Comparison of ENCODE assay signal across 8 cellular contexts in the genomic region with DNA sequence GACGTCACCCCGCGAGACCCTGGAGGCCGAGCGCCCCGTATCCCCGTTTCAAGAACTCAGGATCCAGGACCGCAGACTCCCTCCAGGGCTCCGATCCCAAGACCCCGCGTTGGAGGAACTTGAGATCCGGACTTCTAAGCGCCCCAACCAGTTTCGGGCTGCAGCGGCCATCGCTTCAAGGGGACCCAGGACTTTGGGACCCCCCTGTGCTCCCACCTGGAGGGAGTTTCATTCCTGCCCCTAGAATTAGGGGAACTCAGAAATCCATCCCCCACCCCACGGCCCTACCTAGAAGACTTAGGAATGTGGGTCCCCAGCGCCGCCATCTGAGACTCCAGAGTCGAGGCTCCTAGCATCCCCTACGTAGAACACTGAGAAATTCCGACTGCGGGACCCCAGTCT. TPM values are rescaled to one million over a fixed set of nuclear protein-coding genes. Genes with fewer than 3 reads are reported as not detected.
DNase-seq lines count a peak whose midpoint lies in the region; ATAC-seq and TF ChIP-seq lines count a peak whose summit lies in the region.

No MANE protein-coding gene starts in this region.

- peak overlapping the region; percentile 93 for H3K27ac Mint-ChIP-seq in GM23338
- peak overlapping the region; percentile 94 for H3K27ac Mint-ChIP-seq in T-helper 2 cell treated with Interferon-gamma antibody and Interleukin-4, amounts not matched to agents 5 μg/mL and 100 μg/mL, for 36 hours

- peaks cover 39% of the 10 kb centered on the region for H3K4me1 ChIP-seq in GM23338 (ENCODE audit: insufficient read depth)

- H3K9me2 ChIP-seq in GM23338 (ENCODE audit: insufficient read depth): no peaks in the 10 kb centered on the region

- peak overlapping the region; percentile 100 for H3K27ac ChIP-seq in GM23338 (ENCODE audit: low read depth)

- no peak overlapping the region for H2AFZ ChIP-seq in GM23338

- H3K36me3 Mint-ChIP-seq in GM23338 (ENCODE audit: low read depth): peaks cover 35% of the 10 kb centered on the region
- H3K36me3 Mint-ChIP-seq in T-helper 2 cell treated with Interferon-gamma antibody and Interleukin-4, amounts not matched to agents 5 μg/mL and 100 μg/mL, for 36 hours (ENCODE audit: low read depth): peaks cover 33% of the 10 kb centered on the region

- ATAC-seq in GM23338 (peak; percentile 26), GM21529 (IDR thresholded peaks at IDR 0.05; ENCODE audit: unreplicated experiment) (no peak)

- peak overlapping the region; percentile 100 for H3K4me3 ChIP-seq in GM23338
- H3K4me3 ChIP-seq in foreskin fibroblast (ENCODE audit: low read depth in 1 of 2, low read length in 2 of 2): peak overlapping the region; percentile 81 to 91
- H3K4me3 ChIP-seq in skeletal muscle cell (ENCODE audit: low read depth, low read length): peak overlapping the region; percentile 78

- no peaks in the 10 kb centered on the region for H3K27me3 ChIP-seq in GM23338 (ENCODE audit: insufficient read depth)

- peak; percentile 66 for DNase-seq in GM23338 (ENCODE audit: low spot score)
- DNase-seq in T-helper 2 cell treated with Interferon-gamma antibody and Interleukin-4, amounts not matched to agents 5 μg/mL and 100 μg/mL, for 36 hours (ENCODE audit: low spot score): no peak
- no peak for DNase-seq in foreskin fibroblast
- DNase-seq in skeletal muscle cell (ENCODE audit: low read depth): no peak
- no peak for DNase-seq in medulla oblongata (ENCODE audit: extremely low spot score)
- DNase-seq in midbrain (lab: John Stamatoyannopoulos, UW): no peak
- DNase-seq in cerebellar cortex (ENCODE audit: low spot score): no peak

- H3K4me2 ChIP-seq in GM23338: peak overlapping the region; percentile 100

- peaks cover 36% of the 10 kb centered on the region for H3K27me3 Mint-ChIP-seq in GM23338 (ENCODE audit: insufficient read depth, low read depth, poor library complexity)
- peaks cover 4% of the 10 kb centered on the region for H3K27me3 Mint-ChIP-seq in T-helper 2 cell treated with Interferon-gamma antibody and Interleukin-4, amounts not matched to agents 5 μg/mL and 100 μg/mL, for 36 hours (ENCODE audit: low read depth)

- TF ChIP-seq CTCF in GM23338 (conservative IDR thresholded peaks at IDR 0.05; ENCODE audit: low read depth in 2 of 2): no peak; a peak in 1 of 4 replicates
- no peak for TF ChIP-seq CTCF in foreskin fibroblast (IDR thresholded peaks at IDR 0.05; ENCODE audit: low read depth, low read length)

- no peaks in the 10 kb centered on the region for H3K36me3 ChIP-seq in GM23338 (ENCODE audit: insufficient read depth)

- peaks cover 18% of the 10 kb centered on the region; the same call in 1 of the 2 replicates for H4K20me1 ChIP-seq in GM23338 (replicated peaks; ENCODE audit: insufficient read depth)

- peaks cover 36% of the 10 kb centered on the region for H3F3A ChIP-seq in GM23338 (replicated peaks; ENCODE audit: low read depth)

- peaks cover 27% of the 10 kb centered on the region for H3K79me2 ChIP-seq in GM23338 (replicated peaks; ENCODE audit: insufficient read depth)

- peak overlapping the region; percentile 94 for H3K4me3 Mint-ChIP-seq in GM23338
- peak overlapping the region; percentile 85 for H3K4me3 Mint-ChIP-seq in T-helper 2 cell treated with Interferon-gamma antibody and Interleukin-4, amounts not matched to agents 5 μg/mL and 100 μg/mL, for 36 hours

- H3K4me1 Mint-ChIP-seq in GM23338: peaks cover 46% of the 10 kb centered on the region
- H3K4me1 Mint-ChIP-seq in T-helper 2 cell treated with Interferon-gamma antibody and Interleukin-4, amounts not matched to agents 5 μg/mL and 100 μg/mL, for 36 hours (ENCODE audit: low read depth): peaks cover 30% of the 10 kb centered on the region

- H3K9me3 Mint-ChIP-seq in GM23338: peaks cover 4% of the 10 kb centered on the region; the same call in 2 of the 3 replicates
- no peaks in the 10 kb centered on the region for H3K9me3 Mint-ChIP-seq in T-helper 2 cell treated with Interferon-gamma antibody and Interleukin-4, amounts not matched to agents 5 μg/mL and 100 μg/mL, for 36 hours

TF ChIP-seq in GM23338, 12 proteins besides CTCF, POLR2A, EP300 and RAD21 (continues in another document):
- TF ChIP-seq, protein P1, sequence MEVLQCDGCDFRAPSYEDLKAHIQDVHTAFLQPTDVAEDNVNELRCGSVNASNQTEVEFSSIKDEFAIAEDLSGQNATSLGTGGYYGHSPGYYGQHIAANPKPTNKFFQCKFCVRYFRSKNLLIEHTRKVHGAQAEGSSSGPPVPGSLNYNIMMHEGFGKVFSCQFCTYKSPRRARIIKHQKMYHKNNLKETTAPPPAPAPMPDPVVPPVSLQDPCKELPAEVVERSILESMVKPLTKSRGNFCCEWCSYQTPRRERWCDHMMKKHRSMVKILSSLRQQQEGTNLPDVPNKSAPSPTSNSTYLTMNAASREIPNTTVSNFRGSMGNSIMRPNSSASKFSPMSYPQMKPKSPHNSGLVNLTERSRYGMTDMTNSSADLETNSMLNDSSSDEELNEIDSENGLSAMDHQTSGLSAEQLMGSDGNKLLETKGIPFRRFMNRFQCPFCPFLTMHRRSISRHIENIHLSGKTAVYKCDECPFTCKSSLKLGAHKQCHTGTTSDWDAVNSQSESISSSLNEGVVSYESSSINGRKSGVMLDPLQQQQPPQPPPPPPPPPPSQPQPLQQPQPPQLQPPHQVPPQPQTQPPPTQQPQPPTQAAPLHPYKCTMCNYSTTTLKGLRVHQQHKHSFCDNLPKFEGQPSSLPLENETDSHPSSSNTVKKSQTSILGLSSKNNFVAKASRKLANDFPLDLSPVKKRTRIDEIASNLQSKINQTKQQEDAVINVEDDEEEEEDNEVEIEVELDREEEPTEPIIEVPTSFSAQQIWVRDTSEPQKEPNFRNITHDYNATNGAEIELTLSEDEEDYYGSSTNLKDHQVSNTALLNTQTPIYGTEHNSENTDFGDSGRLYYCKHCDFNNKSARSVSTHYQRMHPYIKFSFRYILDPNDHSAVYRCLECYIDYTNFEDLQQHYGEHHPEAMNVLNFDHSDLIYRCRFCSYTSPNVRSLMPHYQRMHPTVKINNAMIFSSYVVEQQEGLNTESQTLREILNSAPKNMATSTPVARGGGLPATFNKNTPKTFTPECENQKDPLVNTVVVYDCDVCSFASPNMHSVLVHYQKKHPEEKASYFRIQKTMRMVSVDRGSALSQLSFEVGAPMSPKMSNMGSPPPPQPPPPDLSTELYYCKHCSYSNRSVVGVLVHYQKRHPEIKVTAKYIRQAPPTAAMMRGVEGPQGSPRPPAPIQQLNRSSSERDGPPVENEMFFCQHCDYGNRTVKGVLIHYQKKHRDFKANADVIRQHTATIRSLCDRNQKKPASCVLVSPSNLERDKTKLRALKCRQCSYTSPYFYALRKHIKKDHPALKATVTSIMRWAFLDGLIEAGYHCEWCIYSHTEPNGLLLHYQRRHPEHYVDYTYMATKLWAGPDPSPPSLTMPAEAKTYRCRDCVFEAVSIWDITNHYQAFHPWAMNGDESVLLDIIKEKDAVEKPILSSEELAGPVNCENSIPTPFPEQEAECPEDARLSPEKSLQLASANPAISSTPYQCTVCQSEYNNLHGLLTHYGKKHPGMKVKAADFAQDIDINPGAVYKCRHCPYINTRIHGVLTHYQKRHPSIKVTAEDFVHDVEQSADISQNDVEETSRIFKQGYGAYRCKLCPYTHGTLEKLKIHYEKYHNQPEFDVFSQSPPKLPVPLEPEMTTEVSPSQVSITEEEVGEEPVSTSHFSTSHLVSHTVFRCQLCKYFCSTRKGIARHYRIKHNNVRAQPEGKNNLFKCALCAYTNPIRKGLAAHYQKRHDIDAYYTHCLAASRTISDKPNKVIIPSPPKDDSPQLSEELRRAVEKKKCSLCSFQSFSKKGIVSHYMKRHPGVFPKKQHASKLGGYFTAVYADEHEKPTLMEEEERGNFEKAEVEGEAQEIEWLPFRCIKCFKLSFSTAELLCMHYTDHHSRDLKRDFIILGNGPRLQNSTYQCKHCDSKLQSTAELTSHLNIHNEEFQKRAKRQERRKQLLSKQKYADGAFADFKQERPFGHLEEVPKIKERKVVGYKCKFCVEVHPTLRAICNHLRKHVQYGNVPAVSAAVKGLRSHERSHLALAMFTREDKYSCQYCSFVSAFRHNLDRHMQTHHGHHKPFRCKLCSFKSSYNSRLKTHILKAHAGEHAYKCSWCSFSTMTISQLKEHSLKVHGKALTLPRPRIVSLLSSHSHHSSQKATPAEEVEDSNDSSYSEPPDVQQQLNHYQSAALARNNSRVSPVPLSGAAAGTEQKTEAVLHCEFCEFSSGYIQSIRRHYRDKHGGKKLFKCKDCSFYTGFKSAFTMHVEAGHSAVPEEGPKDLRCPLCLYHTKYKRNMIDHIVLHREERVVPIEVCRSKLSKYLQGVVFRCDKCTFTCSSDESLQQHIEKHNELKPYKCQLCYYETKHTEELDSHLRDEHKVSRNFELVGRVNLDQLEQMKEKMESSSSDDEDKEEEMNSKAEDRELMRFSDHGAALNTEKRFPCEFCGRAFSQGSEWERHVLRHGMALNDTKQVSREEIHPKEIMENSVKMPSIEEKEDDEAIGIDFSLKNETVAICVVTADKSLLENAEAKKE (CRISPR knock-in tag; IDR thresholded peaks at IDR 0.05): no peak
- no peak for TF ChIP-seq EZH2phosphoT487 (IDR thresholded peaks at IDR 0.05; ENCODE audit: unreplicated experiment)

RNA-seq across cellular contexts. Expression of a gene that starts 0.4 kb away (rescaled TPM):
- 35.2 and 41.3 TPM in 2 replicates for total RNA-seq in GM23338 (2014; rRNA removed; shearing (Covaris generic))
- polyA plus RNA-seq in GM23338 (2016; fragmentation: Nextera tagmentation; extraction: Ambion mirVana): 15.5 and 16.2 TPM in 2 replicates

RNA-seq across cellular contexts. Expression of a gene that starts 6.2 kb away (rescaled TPM):
- 9.5 and 10.6 TPM in 2 replicates for total RNA-seq in GM23338 (2014; rRNA removed; shearing (Covaris generic))
- polyA plus RNA-seq in GM23338 (2016; fragmentation: Nextera tagmentation; extraction: Ambion mirVana): 27.5 and 27.7 TPM in 2 replicates

RNA-seq across cellular contexts. Expression of a gene that starts 21.7 kb away (rescaled TPM):
- 62.0 and 63.0 TPM in 2 replicates for total RNA-seq in GM23338 (2014; rRNA removed; shearing (Covaris generic))
- polyA plus RNA-seq in GM23338 (2016; fragmentation: Nextera tagmentation; extraction: Ambion mirVana): 26.1 and 27.5 TPM in 2 replicates

RNA-seq across cellular contexts. Expression of a gene that starts 22.0 kb away (rescaled TPM):
- total RNA-seq in GM23338 (2014; rRNA removed; shearing (Covaris generic)): 24.6 and 47.3 TPM in 2 replicates
- 21.3 and 22.1 TPM in 2 replicates for polyA plus RNA-seq in GM23338 (2016; fragmentation: Nextera tagmentation; extraction: Ambion mirVana)

RNA-seq across cellular contexts. Expression of a gene that starts 22.9 kb away (rescaled TPM):
- total RNA-seq in GM23338 (2014; rRNA removed; shearing (Covaris generic)): 106 and 207 TPM in 2 replicates
- polyA plus RNA-seq in GM23338 (2016; fragmentation: Nextera tagmentation; extraction: Ambion mirVana): 1,901 and 2,135 TPM in 2 replicates
